9 cellular contexts compared by ENCODE assay signal in genomic region chr9:136686534-136686793, GRCh38. TPM values are rescaled to one million over a fixed set of nuclear protein-coding genes. Genes with fewer than 3 reads are reported as not detected.
DNase-seq lines count a peak whose midpoint lies in the region; ATAC-seq and TF ChIP-seq lines count a peak whose summit lies in the region.
"Had no signal": no experiment of that assay in that cellular context is flagged by ENCODE, and none has a peak within 500 bp of the region (broad histone marks: within the 10 kb centered on the region; RNA-seq: fewer than 3 reads in every experiment).

No MANE protein-coding gene starts in this region.

- H3K36me3 Mint-ChIP-seq in T-helper 1 cell treated with Interleukin-12 subunit alpha and Interleukin-12 subunit beta and Interleukin-4 antibody, amounts not matched to agents 30 μg/mL and 1 μg/mL, for 36 hours (ENCODE audit: low read depth): no peaks in the 10 kb centered on the region
- H3K36me3 Mint-ChIP-seq in activated T-helper 17 cell treated with anti-CD3 and anti-CD28 coated beads, Interleukin-2, amount 50 U/mL, for 72 hours (ENCODE audit: low read depth): no peaks in the 10 kb centered on the region
- H3K36me3 Mint-ChIP-seq in immature natural killer cell: no peaks in the 10 kb centered on the region

- TF ChIP-seq POLR2A in testis (IDR thresholded peaks at IDR 0.05): no peak

- H3K9me3 Mint-ChIP-seq in T-helper 1 cell treated with Interleukin-12 subunit alpha and Interleukin-12 subunit beta and Interleukin-4 antibody, amounts not matched to agents 30 μg/mL and 1 μg/mL, for 36 hours: no peaks in the 10 kb centered on the region
- H3K9me3 Mint-ChIP-seq in activated T-helper 17 cell treated with anti-CD3 and anti-CD28 coated beads, Interleukin-2, amount 50 U/mL, for 72 hours: no peaks in the 10 kb centered on the region
- no peaks in the 10 kb centered on the region for H3K9me3 Mint-ChIP-seq in immature natural killer cell

- no peaks in the 10 kb centered on the region for H3K4me1 Mint-ChIP-seq in T-helper 1 cell treated with Interleukin-12 subunit alpha and Interleukin-12 subunit beta and Interleukin-4 antibody, amounts not matched to agents 30 μg/mL and 1 μg/mL, for 36 hours (ENCODE audit: low read depth)
- H3K4me1 Mint-ChIP-seq in activated T-helper 17 cell treated with anti-CD3 and anti-CD28 coated beads, Interleukin-2, amount 50 U/mL, for 72 hours: no peaks in the 10 kb centered on the region
- H3K4me1 Mint-ChIP-seq in immature natural killer cell: peaks cover 0 to 4% of the 10 kb centered on the region in 2 donors

- intact Hi-C loops in testis (cut with DNase I; ENCODE audit: low total_unique reads): no loop called here

- H3K27ac ChIP-seq in testis: peak overlapping the region; percentile 20 to 76

- DNase-seq in T-helper 1 cell: no peak
- no peak for DNase-seq in immature natural killer cell
- DNase-seq in testis: no peak
- no peak for DNase-seq in anterior cingulate cortex (lab: John Stamatoyannopoulos, UW)
- no peak for DNase-seq in foreskin melanocyte

- H3K9me3 ChIP-seq in testis: no peaks in the 10 kb centered on the region

- peaks cover 19% of the 10 kb centered on the region for H3K4me1 ChIP-seq in testis

- H3K27me3 Mint-ChIP-seq in T-helper 1 cell treated with Interleukin-12 subunit alpha and Interleukin-12 subunit beta and Interleukin-4 antibody, amounts not matched to agents 30 μg/mL and 1 μg/mL, for 36 hours (ENCODE audit: low read depth): peaks cover 4% of the 10 kb centered on the region
- no peaks in the 10 kb centered on the region for H3K27me3 Mint-ChIP-seq in activated T-helper 17 cell treated with anti-CD3 and anti-CD28 coated beads, Interleukin-2, amount 50 U/mL, for 72 hours
- no peaks in the 10 kb centered on the region for H3K27me3 Mint-ChIP-seq in immature natural killer cell (ENCODE audit: low read depth in 3 of 3)

- H3K27me3 ChIP-seq in testis: no peaks in the 10 kb centered on the region

- peak overlapping the region; percentile 75 for H3K4me3 Mint-ChIP-seq in T-helper 1 cell treated with Interleukin-12 subunit alpha and Interleukin-12 subunit beta and Interleukin-4 antibody, amounts not matched to agents 30 μg/mL and 1 μg/mL, for 36 hours
- peak overlapping the region; percentile 66 for H3K4me3 Mint-ChIP-seq in activated T-helper 17 cell treated with anti-CD3 and anti-CD28 coated beads, Interleukin-2, amount 50 U/mL, for 72 hours
- H3K4me3 Mint-ChIP-seq in immature natural killer cell: peak overlapping the region; percentile 76 to 81 (median 79)

- no peak for ATAC-seq in activated T-helper 17 cell treated with anti-CD3 and anti-CD28 coated beads, Interleukin-2, amount 50 U/mL, for 72 hours (replicated peaks)
- ATAC-seq in HG03442 (IDR thresholded peaks at IDR 0.05; ENCODE audit: unreplicated experiment): no peak

- no peak overlapping the region for H3K27ac Mint-ChIP-seq in T-helper 1 cell treated with Interleukin-12 subunit alpha and Interleukin-12 subunit beta and Interleukin-4 antibody, amounts not matched to agents 30 μg/mL and 1 μg/mL, for 36 hours
- no peak overlapping the region for H3K27ac Mint-ChIP-seq in activated T-helper 17 cell treated with anti-CD3 and anti-CD28 coated beads, Interleukin-2, amount 50 U/mL, for 72 hours
- H3K27ac Mint-ChIP-seq in immature natural killer cell: no peak overlapping the region

- peak overlapping the region; percentile 57 to 87 for H3K4me3 ChIP-seq in testis

- no peaks in the 10 kb centered on the region for H3K36me3 ChIP-seq in testis (ENCODE audit: low read depth, missing control alignments)

- WGBS in testis, 2 donors: 5% methylated on average over 19 of the region's 20 CpGs; no CpG with 5 or more reads in 1 of the 2 donors

- TF ChIP-seq CTCF in testis (IDR thresholded peaks at IDR 0.05): no peak

RNA-seq across cellular contexts. Expression of gene AGPAT2, which starts 0.8 kb away (rescaled TPM):
- total RNA-seq in activated T-helper 17 cell treated with anti-CD3 and anti-CD28 coated beads, Interleukin-2, amount 50 U/mL, for 72 hours: 10 to 100 TPM; 14.6 to 15.6 TPM
- 10 to 100 TPM; 34.0 to 40.9 (median 35.2) TPM for polyA plus RNA-seq in immature natural killer cell
- total RNA-seq in testis: 10 to 100 TPM; 46.6 to 52.7 TPM
- 34.2 TPM for polyA plus RNA-seq in testis (ENCODE audit: insufficient read depth, low read depth, low replicate concordance)

RNA-seq across cellular contexts. Expression of gene EGFL7, which starts 23.7 kb away (rescaled TPM):
- total RNA-seq in activated T-helper 17 cell treated with anti-CD3 and anti-CD28 coated beads, Interleukin-2, amount 50 U/mL, for 72 hours: 1 to 10 TPM in 1 of 2 donors, under 1 TPM in 1; 0.78 to 1.0 TPM
- polyA plus RNA-seq in immature natural killer cell: 1 to 10 TPM in 1 of 3 donors, not detected in 2; 1.6 TPM
- total RNA-seq in testis: 100 to 1,000 TPM; 101 to 106 TPM
- 68.5 TPM for polyA plus RNA-seq in testis (ENCODE audit: insufficient read depth, low read depth, low replicate concordance)

RNA-seq across cellular contexts. Expression of gene DIPK1B, which starts 25.9 kb away (rescaled TPM):
- not detected for total RNA-seq in activated T-helper 17 cell treated with anti-CD3 and anti-CD28 coated beads, Interleukin-2, amount 50 U/mL, for 72 hours
- under 1 TPM in 1 of 3 donors, not detected in 2; 0.19 TPM for polyA plus RNA-seq in immature natural killer cell
- 10 to 100 TPM; 28.7 to 36.2 TPM for total RNA-seq in testis
- 23.3 TPM for polyA plus RNA-seq in testis (ENCODE audit: insufficient read depth, low read depth, low replicate concordance)

RNA-seq across cellular contexts. Expression of gene LCN10, which starts 56.3 kb away (rescaled TPM):
- 1 to 10 TPM; 1.0 to 1.8 TPM for total RNA-seq in activated T-helper 17 cell treated with anti-CD3 and anti-CD28 coated beads, Interleukin-2, amount 50 U/mL, for 72 hours
- polyA plus RNA-seq in immature natural killer cell (not detected), testis (ENCODE audit: insufficient read depth, low read depth, low replicate concordance) (8.7 TPM)
- 10 to 100 TPM in 1 of 2 donors, 1 to 10 TPM in 1; 8.3 to 11.7 TPM for total RNA-seq in testis
- total RNA-seq: NCI-H460 had no signal

Comparison
In these comparisons a context has a peak if more than half of its experiments do, and no peak if none do; other contexts are left out.
1. RNA of gene EGFL7, which starts 23.7 kb away (total RNA-seq): 101 to 106 TPM in testis; 0.78 to 1.0 TPM in activated T-helper 17 cell treated with anti-CD3 and anti-CD28 coated beads, Interleukin-2, amount 50 U/mL, for 72 hours; every median in the first group is over 10 times any median in the second.
2. RNA of gene DIPK1B, which starts 25.9 kb away (total RNA-seq): 28.7 to 36.2 TPM in testis; not detected in activated T-helper 17 cell treated with anti-CD3 and anti-CD28 coated beads, Interleukin-2, amount 50 U/mL, for 72 hours; every median in the first group is over 10 times any median in the second.
3. Peak in every context shown above with its lines, with median percentiles within 50 percentile points of each other: H3K4me3 Mint-ChIP-seq.